7 cellular contexts compared by ENCODE assay signal in the genomic region with DNA sequence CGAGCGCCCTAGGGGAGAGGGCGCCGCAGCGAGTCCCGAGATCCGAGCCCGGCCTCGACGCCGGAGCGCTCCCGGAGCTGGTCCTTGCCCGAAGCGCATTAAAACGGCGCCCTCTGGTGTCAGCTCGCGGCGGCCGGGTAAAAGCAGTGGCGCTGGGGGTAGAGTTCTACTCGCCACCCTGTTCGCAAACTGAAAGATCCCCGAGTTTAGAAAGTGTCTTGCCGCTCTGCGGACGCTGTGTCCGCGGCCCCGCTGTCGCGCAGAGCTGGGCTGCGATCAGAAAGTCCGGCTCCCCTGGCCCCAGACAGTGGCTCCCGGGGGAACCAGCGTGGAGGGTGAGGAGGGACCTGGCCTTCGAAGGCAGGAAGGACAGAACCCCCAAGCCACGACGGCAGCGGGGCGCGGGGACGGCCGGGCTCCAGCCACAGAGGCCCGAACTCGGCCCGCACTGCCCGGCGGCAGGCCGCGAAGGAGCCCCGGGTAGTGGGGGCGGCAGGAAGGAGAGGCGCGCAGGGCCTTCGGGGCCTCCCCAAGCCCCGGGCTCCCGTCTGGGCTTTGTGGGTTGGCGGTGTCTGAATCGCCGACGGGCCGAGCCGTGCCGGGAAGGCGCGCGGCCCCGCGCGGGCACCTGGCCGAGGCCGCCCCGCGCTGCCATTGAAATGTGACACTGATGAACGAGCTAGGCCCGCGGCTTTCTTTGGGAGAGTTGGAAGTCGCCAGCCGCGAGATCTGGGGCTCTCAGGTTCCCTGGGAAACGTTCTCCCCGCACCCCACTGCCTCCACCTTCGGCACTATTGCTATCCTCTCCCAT. TPM values are rescaled to one million over a fixed set of nuclear protein-coding genes. Genes with fewer than 3 reads are reported as not detected.
DNase-seq lines count a peak whose midpoint lies in the region; ATAC-seq and TF ChIP-seq lines count a peak whose summit lies in the region.

No MANE protein-coding gene starts in this region.

- H3K4me3 Mint-ChIP-seq in activated naive CD8-positive, alpha-beta T cell = peak overlapping the region; percentile 75
- peak overlapping the region; percentile 47 for H3K4me3 Mint-ChIP-seq in osteocyte (ENCODE audit: unreplicated experiment)

- H3K27me3 Mint-ChIP-seq in activated naive CD8-positive, alpha-beta T cell = peaks cover 24% of the 10 kb centered on the region
- H3K27me3 Mint-ChIP-seq in osteocyte (ENCODE audit: unreplicated experiment) = no peaks in the 10 kb centered on the region

- DNase-seq in HT1080 (ENCODE audit: low read depth) (peak; percentile 54), SK-N-MC (ENCODE audit: low read depth, low spot score) (no peak), head of caudate nucleus (peak; percentile 77 to 96 (median 90)), osteocyte (ENCODE audit: extremely low spot score, unreplicated experiment) (peak; percentile 93), suprapubic skin (ENCODE audit: low spot score in 2 of 2) (peak; percentile 93 to 94)

- ATAC-seq in GM18868 (IDR thresholded peaks at IDR 0.05; ENCODE audit: unreplicated experiment) = peak; percentile 61

- TF ChIP-seq CTCF in osteocyte (IDR thresholded peaks at IDR 0.05) (peak; percentile 95), suprapubic skin (IDR thresholded peaks at IDR 0.05) (peak; percentile 71 to 86)

- H3K27ac ChIP-seq in SK-N-MC = no peak overlapping the region
- H3K27ac ChIP-seq in suprapubic skin = peak overlapping the region; percentile 77

- WGBS in suprapubic skin = 39% methylated on average over 11 of the region's 85 CpGs

- no peaks in the 10 kb centered on the region for H3K9me3 Mint-ChIP-seq in activated naive CD8-positive, alpha-beta T cell (ENCODE audit: low read depth)
- H3K9me3 Mint-ChIP-seq in osteocyte (ENCODE audit: unreplicated experiment) = no peaks in the 10 kb centered on the region

- peaks cover 4% of the 10 kb centered on the region for H3K4me1 Mint-ChIP-seq in activated naive CD8-positive, alpha-beta T cell (ENCODE audit: low read depth)
- peaks cover 5% of the 10 kb centered on the region for H3K4me1 Mint-ChIP-seq in osteocyte (ENCODE audit: unreplicated experiment)

- no peak overlapping the region for H3K27ac Mint-ChIP-seq in activated naive CD8-positive, alpha-beta T cell
- H3K27ac Mint-ChIP-seq in osteocyte (ENCODE audit: unreplicated experiment) = no peak overlapping the region

- no peak for TF ChIP-seq EP300 in suprapubic skin (IDR thresholded peaks at IDR 0.05)

- peaks cover 2% of the 10 kb centered on the region for H3K36me3 Mint-ChIP-seq in activated naive CD8-positive, alpha-beta T cell
- H3K36me3 Mint-ChIP-seq in osteocyte (ENCODE audit: unreplicated experiment) = no peaks in the 10 kb centered on the region

- peaks cover 15% of the 10 kb centered on the region for H3K4me1 ChIP-seq in suprapubic skin

- intact Hi-C loops in head of caudate nucleus (cut with DNase I) = loop anchor here (5.0 to 10.0 kb wide), 4 partner anchors 71 to 1068 kb away; no protein-coding TSS in a partner anchor

- H3K36me3 ChIP-seq in SK-N-MC (ENCODE audit: insufficient read depth, low read length) = no peaks in the 10 kb centered on the region
- no peaks in the 10 kb centered on the region for H3K36me3 ChIP-seq in suprapubic skin

- H3K9ac ChIP-seq in SK-N-MC (ENCODE audit: insufficient read length) = no peak overlapping the region

- H3K9me3 ChIP-seq in SK-N-MC (ENCODE audit: low read depth, low read length) (no peaks in the 10 kb centered on the region), suprapubic skin (no peaks in the 10 kb centered on the region)

- no peaks in the 10 kb centered on the region for H3K27me3 ChIP-seq in suprapubic skin

- H3K4me3 ChIP-seq in SK-N-MC = peak overlapping the region; percentile 64
- peak overlapping the region; percentile 56 for H3K4me3 ChIP-seq in suprapubic skin

- peak in 1 of 2 donors; percentile 13 for TF ChIP-seq POLR2A in suprapubic skin (IDR thresholded peaks at IDR 0.05)

RNA-seq across cellular contexts. Expression of a gene that starts 39.1 kb away (rescaled TPM):
- total RNA-seq in HT1080 (2014; rRNA removed; shearing (Covaris generic)) = 3.4 and 6.3 TPM in 2 replicates
- 3.8 and 5.1 TPM in 2 replicates for polyA plus RNA-seq in HT1080 (2015; cell fraction: cytosol; rRNA removed)
- polyA plus RNA-seq in HT1080 (2015; cell fraction: nucleus; rRNA removed) = 4.9 and 6.9 TPM in 2 replicates
- 43.3 and 46.7 TPM in 2 replicates for total RNA-seq in osteocyte
- total RNA-seq in suprapubic skin = 10 to 100 TPM; 30.1 to 54.2 (median 48.2) TPM
